1 cellular context compared by ENCODE assay signal in genomic region chr2:159811232-159811631, GRCh38.
TF ChIP-seq lines count a peak whose summit lies in the region.

No MANE protein-coding gene starts in this region.

TF ChIP-seq in H1, 55 proteins besides CTCF, POLR2A, EP300 and RAD21 (continued from another document):
- TF ChIP-seq, protein P1, sequence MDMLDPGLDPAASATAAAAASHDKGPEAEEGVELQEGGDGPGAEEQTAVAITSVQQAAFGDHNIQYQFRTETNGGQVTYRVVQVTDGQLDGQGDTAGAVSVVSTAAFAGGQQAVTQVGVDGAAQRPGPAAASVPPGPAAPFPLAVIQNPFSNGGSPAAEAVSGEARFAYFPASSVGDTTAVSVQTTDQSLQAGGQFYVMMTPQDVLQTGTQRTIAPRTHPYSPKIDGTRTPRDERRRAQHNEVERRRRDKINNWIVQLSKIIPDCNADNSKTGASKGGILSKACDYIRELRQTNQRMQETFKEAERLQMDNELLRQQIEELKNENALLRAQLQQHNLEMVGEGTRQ (IDR thresholded peaks at IDR 0.05; ENCODE audit: low read length), result no peak
- no peak for TF ChIP-seq ASH2L (IDR thresholded peaks at IDR 0.05; ENCODE audit: low read length)
- TF ChIP-seq, protein P2, sequence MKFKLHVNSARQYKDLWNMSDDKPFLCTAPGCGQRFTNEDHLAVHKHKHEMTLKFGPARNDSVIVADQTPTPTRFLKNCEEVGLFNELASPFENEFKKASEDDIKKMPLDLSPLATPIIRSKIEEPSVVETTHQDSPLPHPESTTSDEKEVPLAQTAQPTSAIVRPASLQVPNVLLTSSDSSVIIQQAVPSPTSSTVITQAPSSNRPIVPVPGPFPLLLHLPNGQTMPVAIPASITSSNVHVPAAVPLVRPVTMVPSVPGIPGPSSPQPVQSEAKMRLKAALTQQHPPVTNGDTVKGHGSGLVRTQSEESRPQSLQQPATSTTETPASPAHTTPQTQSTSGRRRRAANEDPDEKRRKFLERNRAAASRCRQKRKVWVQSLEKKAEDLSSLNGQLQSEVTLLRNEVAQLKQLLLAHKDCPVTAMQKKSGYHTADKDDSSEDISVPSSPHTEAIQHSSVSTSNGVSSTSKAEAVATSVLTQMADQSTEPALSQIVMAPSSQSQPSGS (IDR thresholded peaks at IDR 0.05; ENCODE audit: low read length), result no peak
- no peak for TF ChIP-seq SIN3A (conservative IDR thresholded peaks at IDR 0.05 in 1 of 2, IDR thresholded peaks at IDR 0.05 in 1 of 2; ENCODE audit: low read depth in 1 of 2, low read length in 2 of 2)
